In the genomic region with DNA sequence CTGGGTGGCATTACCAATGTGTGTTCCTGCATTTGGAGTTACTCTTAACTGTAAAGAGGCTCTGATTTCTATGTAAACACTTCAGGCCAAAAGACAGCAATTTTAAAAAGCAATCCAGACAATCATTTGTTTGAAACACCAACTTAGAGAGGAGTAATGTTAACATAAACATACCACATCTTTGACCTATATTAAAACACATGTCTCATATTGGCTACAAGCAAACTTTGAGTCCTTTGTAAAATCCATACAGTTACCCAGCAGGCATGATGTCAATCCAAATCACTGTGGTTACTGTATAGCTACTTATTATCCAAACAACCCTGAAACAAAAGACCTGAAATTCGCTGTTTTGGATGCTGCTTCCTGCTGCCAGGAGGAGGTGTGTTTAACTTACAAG, we compare ENCODE assay signal across 2 cellular contexts.
TF ChIP-seq lines count a peak whose summit lies in the region.

No MANE protein-coding gene starts in this region.

TF ChIP-seq in A549, 52 proteins besides CTCF, POLR2A, EP300 and RAD21:
- no peak for TF ChIP-seq HOXB13 (CRISPR knock-in tag; IDR thresholded peaks at IDR 0.05; ENCODE audit: low read depth)
- no peak for TF ChIP-seq MAFK (IDR thresholded peaks at IDR 0.05; ENCODE audit: partially characterized antibody)
- no peak for TF ChIP-seq JUNB (IDR thresholded peaks at IDR 0.05)

TF ChIP-seq in K562, 482 proteins besides CTCF, POLR2A, EP300 and RAD21 (continued from another document):
- TF ChIP-seq, protein P1, sequence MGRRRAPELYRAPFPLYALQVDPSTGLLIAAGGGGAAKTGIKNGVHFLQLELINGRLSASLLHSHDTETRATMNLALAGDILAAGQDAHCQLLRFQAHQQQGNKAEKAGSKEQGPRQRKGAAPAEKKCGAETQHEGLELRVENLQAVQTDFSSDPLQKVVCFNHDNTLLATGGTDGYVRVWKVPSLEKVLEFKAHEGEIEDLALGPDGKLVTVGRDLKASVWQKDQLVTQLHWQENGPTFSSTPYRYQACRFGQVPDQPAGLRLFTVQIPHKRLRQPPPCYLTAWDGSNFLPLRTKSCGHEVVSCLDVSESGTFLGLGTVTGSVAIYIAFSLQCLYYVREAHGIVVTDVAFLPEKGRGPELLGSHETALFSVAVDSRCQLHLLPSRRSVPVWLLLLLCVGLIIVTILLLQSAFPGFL (CRISPR knock-in tag; IDR thresholded peaks at IDR 0.05) = no peak
TF ChIP-seq in K562: peak in this region for 0.
